1 cellular context compared by ENCODE assay signal in the genomic region with DNA sequence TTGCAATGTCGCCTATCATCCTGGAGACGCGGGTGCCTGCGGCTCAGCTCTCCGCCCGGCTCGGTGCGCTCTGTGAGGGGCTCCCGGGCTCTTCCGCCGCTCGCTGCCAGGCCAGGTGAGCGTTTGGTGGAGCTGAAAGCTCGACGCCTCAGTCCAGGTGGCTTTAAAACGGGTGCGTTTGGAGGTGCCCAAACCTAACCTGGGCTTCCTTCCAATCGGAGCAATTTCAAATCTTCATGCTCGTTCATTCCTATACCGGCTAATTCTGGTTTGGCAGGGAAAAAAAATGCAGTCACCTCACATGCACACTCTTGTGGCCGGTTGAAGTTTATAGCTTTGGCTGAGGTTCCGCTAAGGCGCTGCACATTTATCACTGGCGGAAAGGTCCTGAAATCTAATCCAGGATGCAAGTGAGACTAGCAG.
TF ChIP-seq lines count a peak whose summit lies in the region.

A gene with protein sequence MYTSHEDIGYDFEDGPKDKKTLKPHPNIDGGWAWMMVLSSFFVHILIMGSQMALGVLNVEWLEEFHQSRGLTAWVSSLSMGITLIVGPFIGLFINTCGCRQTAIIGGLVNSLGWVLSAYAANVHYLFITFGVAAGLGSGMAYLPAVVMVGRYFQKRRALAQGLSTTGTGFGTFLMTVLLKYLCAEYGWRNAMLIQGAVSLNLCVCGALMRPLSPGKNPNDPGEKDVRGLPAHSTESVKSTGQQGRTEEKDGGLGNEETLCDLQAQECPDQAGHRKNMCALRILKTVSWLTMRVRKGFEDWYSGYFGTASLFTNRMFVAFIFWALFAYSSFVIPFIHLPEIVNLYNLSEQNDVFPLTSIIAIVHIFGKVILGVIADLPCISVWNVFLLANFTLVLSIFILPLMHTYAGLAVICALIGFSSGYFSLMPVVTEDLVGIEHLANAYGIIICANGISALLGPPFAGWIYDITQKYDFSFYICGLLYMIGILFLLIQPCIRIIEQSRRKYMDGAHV (minus strand): TSS at position 267 of the 423 bp plus-strand sequence. CDS start 9,572 bp downstream, outside the sequence.

TF ChIP-seq in GM12878, 131 proteins besides CTCF, POLR2A, EP300 and RAD21 (continued from another document):
- TF ChIP-seq, protein P1, sequence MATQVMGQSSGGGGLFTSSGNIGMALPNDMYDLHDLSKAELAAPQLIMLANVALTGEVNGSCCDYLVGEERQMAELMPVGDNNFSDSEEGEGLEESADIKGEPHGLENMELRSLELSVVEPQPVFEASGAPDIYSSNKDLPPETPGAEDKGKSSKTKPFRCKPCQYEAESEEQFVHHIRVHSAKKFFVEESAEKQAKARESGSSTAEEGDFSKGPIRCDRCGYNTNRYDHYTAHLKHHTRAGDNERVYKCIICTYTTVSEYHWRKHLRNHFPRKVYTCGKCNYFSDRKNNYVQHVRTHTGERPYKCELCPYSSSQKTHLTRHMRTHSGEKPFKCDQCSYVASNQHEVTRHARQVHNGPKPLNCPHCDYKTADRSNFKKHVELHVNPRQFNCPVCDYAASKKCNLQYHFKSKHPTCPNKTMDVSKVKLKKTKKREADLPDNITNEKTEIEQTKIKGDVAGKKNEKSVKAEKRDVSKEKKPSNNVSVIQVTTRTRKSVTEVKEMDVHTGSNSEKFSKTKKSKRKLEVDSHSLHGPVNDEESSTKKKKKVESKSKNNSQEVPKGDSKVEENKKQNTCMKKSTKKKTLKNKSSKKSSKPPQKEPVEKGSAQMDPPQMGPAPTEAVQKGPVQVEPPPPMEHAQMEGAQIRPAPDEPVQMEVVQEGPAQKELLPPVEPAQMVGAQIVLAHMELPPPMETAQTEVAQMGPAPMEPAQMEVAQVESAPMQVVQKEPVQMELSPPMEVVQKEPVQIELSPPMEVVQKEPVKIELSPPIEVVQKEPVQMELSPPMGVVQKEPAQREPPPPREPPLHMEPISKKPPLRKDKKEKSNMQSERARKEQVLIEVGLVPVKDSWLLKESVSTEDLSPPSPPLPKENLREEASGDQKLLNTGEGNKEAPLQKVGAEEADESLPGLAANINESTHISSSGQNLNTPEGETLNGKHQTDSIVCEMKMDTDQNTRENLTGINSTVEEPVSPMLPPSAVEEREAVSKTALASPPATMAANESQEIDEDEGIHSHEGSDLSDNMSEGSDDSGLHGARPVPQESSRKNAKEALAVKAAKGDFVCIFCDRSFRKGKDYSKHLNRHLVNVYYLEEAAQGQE (IDR thresholded peaks at IDR 0.05; ENCODE audit: low read depth, low read length): no peak
- TF ChIP-seq MEF2B (IDR thresholded peaks at IDR 0.05; ENCODE audit: partially characterized antibody, poor library complexity, severe bottlenecking) (peak; percentile 5), HDAC6 (IDR thresholded peaks at IDR 0.05; ENCODE audit: unreplicated experiment) (peak; percentile 25)
- TF ChIP-seq, protein P2, sequence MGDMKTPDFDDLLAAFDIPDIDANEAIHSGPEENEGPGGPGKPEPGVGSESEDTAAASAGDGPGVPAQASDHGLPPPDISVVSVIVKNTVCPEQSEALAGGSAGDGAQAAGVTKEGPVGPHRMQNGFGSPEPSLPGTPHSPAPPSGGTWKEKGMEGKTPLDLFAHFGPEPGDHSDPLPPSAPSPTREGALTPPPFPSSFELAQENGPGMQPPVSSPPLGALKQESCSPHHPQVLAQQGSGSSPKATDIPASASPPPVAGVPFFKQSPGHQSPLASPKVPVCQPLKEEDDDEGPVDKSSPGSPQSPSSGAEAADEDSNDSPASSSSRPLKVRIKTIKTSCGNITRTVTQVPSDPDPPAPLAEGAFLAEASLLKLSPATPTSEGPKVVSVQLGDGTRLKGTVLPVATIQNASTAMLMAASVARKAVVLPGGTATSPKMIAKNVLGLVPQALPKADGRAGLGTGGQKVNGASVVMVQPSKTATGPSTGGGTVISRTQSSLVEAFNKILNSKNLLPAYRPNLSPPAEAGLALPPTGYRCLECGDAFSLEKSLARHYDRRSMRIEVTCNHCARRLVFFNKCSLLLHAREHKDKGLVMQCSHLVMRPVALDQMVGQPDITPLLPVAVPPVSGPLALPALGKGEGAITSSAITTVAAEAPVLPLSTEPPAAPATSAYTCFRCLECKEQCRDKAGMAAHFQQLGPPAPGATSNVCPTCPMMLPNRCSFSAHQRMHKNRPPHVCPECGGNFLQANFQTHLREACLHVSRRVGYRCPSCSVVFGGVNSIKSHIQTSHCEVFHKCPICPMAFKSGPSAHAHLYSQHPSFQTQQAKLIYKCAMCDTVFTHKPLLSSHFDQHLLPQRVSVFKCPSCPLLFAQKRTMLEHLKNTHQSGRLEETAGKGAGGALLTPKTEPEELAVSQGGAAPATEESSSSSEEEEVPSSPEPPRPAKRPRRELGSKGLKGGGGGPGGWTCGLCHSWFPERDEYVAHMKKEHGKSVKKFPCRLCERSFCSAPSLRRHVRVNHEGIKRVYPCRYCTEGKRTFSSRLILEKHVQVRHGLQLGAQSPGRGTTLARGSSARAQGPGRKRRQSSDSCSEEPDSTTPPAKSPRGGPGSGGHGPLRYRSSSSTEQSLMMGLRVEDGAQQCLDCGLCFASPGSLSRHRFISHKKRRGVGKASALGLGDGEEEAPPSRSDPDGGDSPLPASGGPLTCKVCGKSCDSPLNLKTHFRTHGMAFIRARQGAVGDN (IDR thresholded peaks at IDR 0.05): 0 out of 2 replicates have a peak, but pooled peaks have one; percentile 23
TF ChIP-seq in GM12878: peak in this region for 4.
